1 cellular context compared by ENCODE assay signal in the genomic region with DNA sequence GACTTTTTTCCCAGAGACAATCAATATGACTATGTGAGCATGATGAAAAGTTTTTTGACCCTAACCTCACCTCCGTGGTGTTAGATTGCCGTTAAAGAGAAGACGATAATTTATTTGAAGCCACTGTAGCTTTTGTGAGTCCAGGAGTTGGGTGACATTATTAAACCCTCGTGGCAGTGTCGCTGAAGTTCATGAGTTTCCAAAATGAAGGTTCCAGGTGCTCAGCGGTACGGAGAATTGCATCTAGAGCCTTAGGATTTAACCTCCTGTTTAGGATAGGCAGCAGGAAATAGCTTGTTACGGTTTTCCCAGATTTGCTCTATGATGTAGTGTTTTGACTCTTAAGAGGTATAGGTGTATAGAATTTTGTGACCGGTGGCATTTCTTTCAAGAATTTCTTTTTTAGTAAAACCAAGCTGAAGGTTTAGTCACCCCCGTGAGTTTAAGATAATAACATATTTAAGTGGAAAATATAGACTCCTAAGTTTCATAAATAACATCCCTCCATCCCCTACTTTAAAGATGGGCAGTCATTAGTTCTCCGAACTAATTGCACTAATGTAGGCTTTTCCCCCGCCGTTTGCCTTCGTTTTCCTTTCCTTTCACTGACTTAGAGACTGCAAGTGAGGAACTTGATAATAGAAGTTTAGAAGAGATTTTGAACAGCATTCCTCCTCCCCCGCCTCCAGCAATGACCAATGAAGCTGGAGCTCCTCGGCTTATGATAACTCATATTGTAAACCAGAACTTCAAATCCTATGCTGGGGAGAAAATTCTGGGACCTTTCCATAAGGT.
TF ChIP-seq lines count a peak whose summit lies in the region.

No MANE protein-coding gene starts in this region.

TF ChIP-seq in endothelial cell of umbilical vein, 7 proteins besides CTCF, POLR2A, EP300 and RAD21:
- no peak for TF ChIP-seq MYC (IDR thresholded peaks at IDR 0.05; ENCODE audit: low read depth, low read length)
- TF ChIP-seq JUN (IDR thresholded peaks at IDR 0.05; ENCODE audit: borderline replicate concordance, insufficient read depth, insufficient read length, low read depth): no peak
- no peak for TF ChIP-seq GATA2 (IDR thresholded peaks at IDR 0.05; ENCODE audit: insufficient read depth, insufficient read length, low read depth, low read length)
- TF ChIP-seq FOS (IDR thresholded peaks at IDR 0.05; ENCODE audit: borderline replicate concordance, insufficient read depth, low read length): no peak
- no peak for TF ChIP-seq EZH2 (IDR thresholded peaks at IDR 0.05; ENCODE audit: borderline replicate concordance, low read depth, low read length, severe bottlenecking)
- no peak for TF ChIP-seq POLR2AphosphoS5 (IDR thresholded peaks at IDR 0.05; ENCODE audit: insufficient read depth, low read depth, low read length)
- TF ChIP-seq, protein P1, sequence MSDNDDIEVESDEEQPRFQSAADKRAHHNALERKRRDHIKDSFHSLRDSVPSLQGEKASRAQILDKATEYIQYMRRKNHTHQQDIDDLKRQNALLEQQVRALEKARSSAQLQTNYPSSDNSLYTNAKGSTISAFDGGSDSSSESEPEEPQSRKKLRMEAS (IDR thresholded peaks at IDR 0.05; ENCODE audit: insufficient read depth, insufficient read length): no peak
